16 cellular contexts compared by ENCODE assay signal in genomic region chr17:27420211-27420950, GRCh38. TPM values are rescaled to one million over a fixed set of nuclear protein-coding genes. Genes with fewer than 3 reads are reported as not detected.
DNase-seq lines count a peak whose midpoint lies in the region; ATAC-seq and TF ChIP-seq lines count a peak whose summit lies in the region.
"Had no signal": no experiment of that assay in that cellular context is flagged by ENCODE, and none has a peak within 500 bp of the region (broad histone marks: within the 10 kb centered on the region; RNA-seq: fewer than 3 reads in every experiment).

No MANE protein-coding gene starts in this region.

- H3K18ac ChIP-seq in neuronal stem cell (ENCODE audit: low read length): peak overlapping the region; percentile 36

- no peak overlapping the region for H3K4me3 ChIP-seq in neuronal stem cell (ENCODE audit: low read length in 2 of 2)
- H3K4me3 ChIP-seq in GM23338: no peak overlapping the region

- H3K9me3 Mint-ChIP-seq in chondrocyte (ENCODE audit: low read depth) (no peaks in the 10 kb centered on the region), GM23338 (no peaks in the 10 kb centered on the region), WTC11 (no peaks in the 10 kb centered on the region)
- H3K9me3 Mint-ChIP-seq: HFFc6 had no signal

- H3K9ac ChIP-seq in neuronal stem cell (ENCODE audit: low read depth, low read length, poor library complexity): no peak overlapping the region

- H3K4me2 ChIP-seq in neuronal stem cell (ENCODE audit: insufficient read depth, low read length, poor library complexity, severe bottlenecking): no peak overlapping the region
- no peak overlapping the region for H3K4me2 ChIP-seq in GM23338

- peak overlapping the region; percentile 89 for H3K14ac ChIP-seq in neuronal stem cell (ENCODE audit: low read length)

- no peaks in the 10 kb centered on the region for H3F3A ChIP-seq in GM23338 (replicated peaks; ENCODE audit: low read depth)

- H3K9me2 ChIP-seq in GM23338 (ENCODE audit: insufficient read depth): no peaks in the 10 kb centered on the region

- H3K27me3 Mint-ChIP-seq in chondrocyte (ENCODE audit: low read depth) (no peaks in the 10 kb centered on the region), GM23338 (ENCODE audit: insufficient read depth, low read depth, poor library complexity) (peaks cover 2% of the 10 kb centered on the region), WTC11 (ENCODE audit: low read depth) (no peaks in the 10 kb centered on the region)
- H3K27me3 Mint-ChIP-seq: CD4-positive, alpha-beta memory T cell had no signal

- WGBS in neuronal stem cell (ENCODE audit: extremely low coverage in 2 of 2, insufficient read length in 2 of 2, insufficient replicate concordance in 1 of 2), 2 donors: no CpG with 5 or more reads among the region's 9 CpGs

- H4K91ac ChIP-seq in neuronal stem cell (ENCODE audit: low read depth, low read length, poor library complexity): peak overlapping the region; percentile 17

- POLR2A ChIA-PET in WTC11 (lab: Charles Lee): no interaction called here

- H4K20me1 ChIP-seq in GM23338 (replicated peaks; ENCODE audit: insufficient read depth): no peaks in the 10 kb centered on the region

- H2BK12ac ChIP-seq in neuronal stem cell (ENCODE audit: low read length): peak overlapping the region; percentile 26

- no peaks in the 10 kb centered on the region for H3K79me2 ChIP-seq in GM23338 (replicated peaks; ENCODE audit: insufficient read depth)

- H2BK5ac ChIP-seq in neuronal stem cell (ENCODE audit: low read length): no peak overlapping the region

- no peak overlapping the region for H3K27ac Mint-ChIP-seq in chondrocyte (ENCODE audit: unreplicated experiment)
- no peak overlapping the region for H3K27ac Mint-ChIP-seq in GM23338
- no peak overlapping the region for H3K27ac Mint-ChIP-seq in WTC11
- H3K27ac Mint-ChIP-seq: CD4-positive, alpha-beta memory T cell; HFFc6 had no signal

- intact Hi-C loops in cardiac septum (cut with DNase I): no loop called here
- intact Hi-C loops in Right ventricle myocardium inferior (cut with DNase I): no loop called here

- H3K4me3 Mint-ChIP-seq in chondrocyte (ENCODE audit: unreplicated experiment) (no peak overlapping the region), GM23338 (no peak overlapping the region), WTC11 (no peak overlapping the region)
- H3K4me3 Mint-ChIP-seq: CD4-positive, alpha-beta memory T cell; HFFc6 had no signal

- H3K4me1 Mint-ChIP-seq in chondrocyte (ENCODE audit: low read depth) (peaks cover 5% of the 10 kb centered on the region), GM23338 (0 out of 3 replicates have a peak, but pooled peaks cover 4% of the 10 kb centered on the region), WTC11 (no peaks in the 10 kb centered on the region)
- H3K4me1 Mint-ChIP-seq: CD4-positive, alpha-beta memory T cell had no signal

- H3K36me3 ChIP-seq in neuronal stem cell (replicated peaks in 1 of 2; ENCODE audit: control insufficient read depth in 2 of 2, insufficient read depth in 2 of 2, low read length in 2 of 2) (no peaks in the 10 kb centered on the region), GM23338 (ENCODE audit: insufficient read depth) (no peaks in the 10 kb centered on the region)

- H3K36me3 Mint-ChIP-seq in chondrocyte (ENCODE audit: low read depth): no peaks in the 10 kb centered on the region
- no peaks in the 10 kb centered on the region for H3K36me3 Mint-ChIP-seq in GM23338 (ENCODE audit: low read depth)
- H3K36me3 Mint-ChIP-seq in WTC11: no peaks in the 10 kb centered on the region
- H3K36me3 Mint-ChIP-seq: CD4-positive, alpha-beta memory T cell had no signal

- H3K27ac ChIP-seq in neuronal stem cell (replicated peaks; ENCODE audit: low read length): no peak overlapping the region
- no peak overlapping the region for H3K27ac ChIP-seq in GM23338 (ENCODE audit: low read depth)

- H3K27me3 ChIP-seq in neuronal stem cell (ENCODE audit: control insufficient read depth in 3 of 3, insufficient read depth in 3 of 3, low read depth in 1 of 3, low read length in 3 of 3) (peaks cover 0 to 12% (median 0%) of the 10 kb centered on the region in 3 experiments), GM23338 (ENCODE audit: insufficient read depth) (no peaks in the 10 kb centered on the region)

- no peak overlapping the region for H2AFZ ChIP-seq in neuronal stem cell (ENCODE audit: low read length)
- no peak overlapping the region for H2AFZ ChIP-seq in GM23338

- H3K23ac ChIP-seq in neuronal stem cell (ENCODE audit: low read depth, low read length, poor library complexity): peak overlapping the region; percentile 59

- H2AK5ac ChIP-seq in neuronal stem cell (ENCODE audit: low read depth, low read length): peak overlapping the region; percentile 30

- H2BK15ac ChIP-seq in neuronal stem cell (ENCODE audit: low read length): peak overlapping the region; percentile 68

- H4K8ac ChIP-seq in neuronal stem cell (ENCODE audit: low read depth, low read length): no peak overlapping the region

- H3K4me1 ChIP-seq in neuronal stem cell (ENCODE audit: control insufficient read depth in 2 of 2, insufficient read depth in 1 of 2, low read depth in 1 of 2, low read length in 2 of 2) (no peaks in the 10 kb centered on the region), GM23338 (ENCODE audit: insufficient read depth) (no peaks in the 10 kb centered on the region)

- CTCF ChIA-PET in WTC11 (lab: Charles Lee): interaction anchor here (0.8 to 1.3 kb wide), 4 partner anchors 11 to 182 kb away, joined by 3 read pairs; partner anchors contain the start of gene KSR1

- no peak overlapping the region for H3K4ac ChIP-seq in neuronal stem cell (ENCODE audit: low read length)

- DNase-seq in cardiac septum (ENCODE audit: low spot score) (peak; percentile 64), Right ventricle myocardium inferior (ENCODE audit: missing footprints) (no peak), chondrocyte (ENCODE audit: low spot score) (peak; percentile 72), neuronal stem cell (ENCODE audit: low spot score) (no peak), GM23338 (ENCODE audit: low spot score) (no peak), WTC11 (ENCODE audit: low spot score) (no peak)
- DNase-seq: C1 segment of cervical spinal cord; Calu3; CD4-positive, alpha-beta memory T cell; COR-L47; DMS153; DND-41; H7; HFFc6 had no signal

- H3K9me3 ChIP-seq in neuronal stem cell (replicated peaks in 1 of 2; ENCODE audit: control insufficient read depth in 2 of 2, insufficient read depth in 1 of 2, low read depth in 1 of 2, low read length in 2 of 2): no peaks in the 10 kb centered on the region

- no peak for ATAC-seq in Right ventricle myocardium inferior
- no peak for ATAC-seq in HG03565 (IDR thresholded peaks at IDR 0.05; ENCODE audit: unreplicated experiment)
- no peak for ATAC-seq in GM23338
- ATAC-seq in WTC11: no peak
- ATAC-seq: HCT116 had no signal

- TF ChIP-seq CTCF in chondrocyte (IDR thresholded peaks at IDR 0.05): no peak
- TF ChIP-seq CTCF in GM23338 (conservative IDR thresholded peaks at IDR 0.05; ENCODE audit: low read depth in 2 of 2): no peak
- no peak for TF ChIP-seq CTCF in WTC11 (IDR thresholded peaks at IDR 0.05)

- no peak overlapping the region for H2BK120ac ChIP-seq in neuronal stem cell (ENCODE audit: low read depth, low read length)

- H3K79me1 ChIP-seq in neuronal stem cell (ENCODE audit: low read depth, low read length): no peaks in the 10 kb centered on the region

TF ChIP-seq in GM23338, 12 proteins besides CTCF, POLR2A, EP300 and RAD21 (continues in another document):
- TF ChIP-seq ZNF114 (CRISPR knock-in tag; IDR thresholded peaks at IDR 0.05): no peak
- TF ChIP-seq, protein P1, sequence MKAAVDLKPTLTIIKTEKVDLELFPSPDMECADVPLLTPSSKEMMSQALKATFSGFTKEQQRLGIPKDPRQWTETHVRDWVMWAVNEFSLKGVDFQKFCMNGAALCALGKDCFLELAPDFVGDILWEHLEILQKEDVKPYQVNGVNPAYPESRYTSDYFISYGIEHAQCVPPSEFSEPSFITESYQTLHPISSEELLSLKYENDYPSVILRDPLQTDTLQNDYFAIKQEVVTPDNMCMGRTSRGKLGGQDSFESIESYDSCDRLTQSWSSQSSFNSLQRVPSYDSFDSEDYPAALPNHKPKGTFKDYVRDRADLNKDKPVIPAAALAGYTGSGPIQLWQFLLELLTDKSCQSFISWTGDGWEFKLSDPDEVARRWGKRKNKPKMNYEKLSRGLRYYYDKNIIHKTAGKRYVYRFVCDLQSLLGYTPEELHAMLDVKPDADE (IDR thresholded peaks at IDR 0.05): no peak
- no peak for TF ChIP-seq ZNF331 (CRISPR knock-in tag; IDR thresholded peaks at IDR 0.05; ENCODE audit: low read depth)
- TF ChIP-seq POLR2AphosphoS5 (IDR thresholded peaks at IDR 0.05; ENCODE audit: low read depth): no peak
- no peak for TF ChIP-seq NANOG (IDR thresholded peaks at IDR 0.05; ENCODE audit: borderline replicate concordance)
- no peak for TF ChIP-seq STAT1 (IDR thresholded peaks at IDR 0.05; ENCODE audit: unreplicated experiment)
- TF ChIP-seq JUNB (IDR thresholded peaks at IDR 0.05; ENCODE audit: unreplicated experiment): no peak

TF ChIP-seq in WTC11, 78 proteins besides CTCF, POLR2A, EP300 and RAD21:
- no peak for TF ChIP-seq MLX (CRISPR knock-in tag; IDR thresholded peaks at IDR 0.05)
TF ChIP-seq in WTC11: peak in this region for 0.

RNA-seq across cellular contexts. Expression of gene KSR1, which starts 35.9 kb away (rescaled TPM):
- 13.6 TPM for total RNA-seq in cardiac septum
- 9.5 TPM for total RNA-seq in Right ventricle myocardium inferior
- 52.9 to 60.6 TPM (median 59.3 TPM) in 3 replicates for total RNA-seq in chondrocyte
- 19.3 TPM for polyA plus RNA-seq in neuronal stem cell (2013, experiment 1 of 2)
- 19.3 TPM for polyA plus RNA-seq in neuronal stem cell (2013, experiment 2 of 2)
- 35.6 and 53.2 TPM in 2 replicates for total RNA-seq in GM23338 (2014; rRNA removed; shearing (Covaris generic))
- polyA plus RNA-seq in GM23338 (2016; fragmentation: Nextera tagmentation; extraction: Ambion mirVana): 7.8 and 8.5 TPM in 2 replicates
- 38.0 to 45.5 TPM (median 39.7 TPM) in 3 replicates for total RNA-seq in WTC11 (2021)

Comparison
In these comparisons a context has a peak if more than half of its experiments do, and no peak if none do; other contexts are left out.
1. DNase-seq: peak in cardiac septum (single experiment) and chondrocyte (single experiment); none in Right ventricle myocardium inferior (single experiment), neuronal stem cell (single experiment), GM23338 (single experiment) and WTC11 (single experiment).